8 cellular contexts compared by ENCODE assay signal in the genomic region with DNA sequence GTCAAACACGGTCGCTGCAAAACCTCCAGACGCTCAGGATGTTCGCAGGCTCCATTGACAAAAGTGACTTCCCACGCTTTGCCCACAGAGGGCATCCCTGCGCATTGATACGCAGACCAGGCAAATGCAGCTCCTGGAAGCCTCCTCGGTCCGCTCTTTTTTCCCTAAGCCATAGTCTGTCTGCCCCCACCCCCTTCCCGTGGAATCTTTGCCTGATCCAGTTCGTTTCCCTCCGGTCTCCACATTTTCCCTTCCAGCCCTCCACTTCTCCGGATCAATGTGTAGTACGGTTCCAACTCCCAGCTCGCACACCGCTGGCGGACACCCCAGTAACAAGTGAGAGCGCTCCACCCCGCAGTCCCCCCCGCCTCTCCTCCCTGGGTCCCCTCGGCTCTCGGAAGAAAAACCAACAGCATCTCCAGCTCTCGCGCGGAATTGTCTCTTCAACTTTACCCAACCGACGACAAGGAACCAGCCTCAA. TPM values are rescaled to one million over a fixed set of nuclear protein-coding genes. Genes with fewer than 3 reads are reported as not detected.
DNase-seq lines count a peak whose midpoint lies in the region; ATAC-seq and TF ChIP-seq lines count a peak whose summit lies in the region.

A gene with protein sequence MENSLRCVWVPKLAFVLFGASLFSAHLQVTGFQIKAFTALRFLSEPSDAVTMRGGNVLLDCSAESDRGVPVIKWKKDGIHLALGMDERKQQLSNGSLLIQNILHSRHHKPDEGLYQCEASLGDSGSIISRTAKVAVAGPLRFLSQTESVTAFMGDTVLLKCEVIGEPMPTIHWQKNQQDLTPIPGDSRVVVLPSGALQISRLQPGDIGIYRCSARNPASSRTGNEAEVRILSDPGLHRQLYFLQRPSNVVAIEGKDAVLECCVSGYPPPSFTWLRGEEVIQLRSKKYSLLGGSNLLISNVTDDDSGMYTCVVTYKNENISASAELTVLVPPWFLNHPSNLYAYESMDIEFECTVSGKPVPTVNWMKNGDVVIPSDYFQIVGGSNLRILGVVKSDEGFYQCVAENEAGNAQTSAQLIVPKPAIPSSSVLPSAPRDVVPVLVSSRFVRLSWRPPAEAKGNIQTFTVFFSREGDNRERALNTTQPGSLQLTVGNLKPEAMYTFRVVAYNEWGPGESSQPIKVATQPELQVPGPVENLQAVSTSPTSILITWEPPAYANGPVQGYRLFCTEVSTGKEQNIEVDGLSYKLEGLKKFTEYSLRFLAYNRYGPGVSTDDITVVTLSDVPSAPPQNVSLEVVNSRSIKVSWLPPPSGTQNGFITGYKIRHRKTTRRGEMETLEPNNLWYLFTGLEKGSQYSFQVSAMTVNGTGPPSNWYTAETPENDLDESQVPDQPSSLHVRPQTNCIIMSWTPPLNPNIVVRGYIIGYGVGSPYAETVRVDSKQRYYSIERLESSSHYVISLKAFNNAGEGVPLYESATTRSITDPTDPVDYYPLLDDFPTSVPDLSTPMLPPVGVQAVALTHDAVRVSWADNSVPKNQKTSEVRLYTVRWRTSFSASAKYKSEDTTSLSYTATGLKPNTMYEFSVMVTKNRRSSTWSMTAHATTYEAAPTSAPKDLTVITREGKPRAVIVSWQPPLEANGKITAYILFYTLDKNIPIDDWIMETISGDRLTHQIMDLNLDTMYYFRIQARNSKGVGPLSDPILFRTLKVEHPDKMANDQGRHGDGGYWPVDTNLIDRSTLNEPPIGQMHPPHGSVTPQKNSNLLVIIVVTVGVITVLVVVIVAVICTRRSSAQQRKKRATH (N-terminal part only) (plus strand): TSS at position 307 of the 481 bp plus-strand sequence. CDS start 591 bp downstream, outside the sequence.

- ATAC-seq in left lobe of liver (peak; percentile 74), upper lobe of right lung (peak; percentile 74), psoas muscle (no peak), GM18505 (IDR thresholded peaks at IDR 0.05; ENCODE audit: unreplicated experiment) (no peak)

- DNase-seq in NCI-H146 treated with DMSO at 0.1 percent for 48 hours (lab: John Stamatoyannopoulos, UW; ENCODE audit: unreplicated experiment) (peak; percentile 85), brain pericyte (ENCODE audit: low read depth, low spot score) (peak; percentile 25), left lobe of liver (ENCODE audit: low spot score) (no peak), upper lobe of right lung (no peak), psoas muscle (no peak), UCSD-AML1 (lab: John Stamatoyannopoulos, UW; ENCODE audit: unreplicated experiment) (no peak)

- H3K4me3 ChIP-seq in GM12875 (ENCODE audit: low read depth, low read length) (no peak within 1 kb of the TSS), upper lobe of right lung (peak within 1 kb of the TSS; percentile 35), psoas muscle (no peak within 1 kb of the TSS)

- TF ChIP-seq POLR2A in GM18505 (IDR thresholded peaks at IDR 0.05; ENCODE audit: borderline replicate concordance, extremely low read depth, insufficient read depth, insufficient read length) = no peak

- H3K27ac ChIP-seq in upper lobe of right lung (no peak within 1 kb of the TSS), psoas muscle (no peak within 1 kb of the TSS)

- H3K36me3 ChIP-seq in upper lobe of right lung (no peaks in the 10 kb centered on the region), psoas muscle (ENCODE audit: insufficient read depth in 1 of 2, low read depth in 1 of 2) (no peaks in the 10 kb centered on the region)

- intact Hi-C loops in upper lobe of right lung (cut with DNase I) = no loop called here
- intact Hi-C loops in psoas muscle (cut with DNase I) = no loop called here

- WGBS in psoas muscle, 3 donors = 1 to 2% (median 1%) methylated on average over 27 of the region's 27 CpGs

- H3K27me3 ChIP-seq in upper lobe of right lung (peaks cover 38% of the 10 kb centered on the region), psoas muscle (ENCODE audit: insufficient read depth in 3 of 3, low read length in 2 of 3) (peaks cover under 1 to 50% (median 10%) of the 10 kb centered on the region in 3 donors)

- no peaks in the 10 kb centered on the region for H3K9me3 ChIP-seq in upper lobe of right lung
- no peaks in the 10 kb centered on the region for H3K9me3 ChIP-seq in psoas muscle

- H3K4me1 ChIP-seq in upper lobe of right lung (no peaks in the 10 kb centered on the region), psoas muscle (no peaks in the 10 kb centered on the region)

- TF ChIP-seq CTCF in GM12875 (IDR thresholded peaks at IDR 0.05; ENCODE audit: borderline replicate concordance, insufficient read depth, low read depth, low read length) (peak; percentile 29; the same call in 1 of the 2 replicates), upper lobe of right lung (IDR thresholded peaks at IDR 0.05) (peak; percentile 20), psoas muscle (IDR thresholded peaks at IDR 0.05) (no peak)

RNA-seq across cellular contexts. Expression of the gene that starts here (rescaled TPM):
- not detected for total RNA-seq in left lobe of liver
- total RNA-seq in upper lobe of right lung = 7.1 TPM
- under 1 TPM in 1 of 4 donors, not detected in 3; 0.02 TPM for total RNA-seq in psoas muscle
- polyA plus RNA-seq in psoas muscle = under 1 TPM in 1 of 3 donors, not detected in 2; 0.01 TPM

Comparison
In these comparisons a context has a peak if more than half of its experiments do, and no peak if none do; other contexts are left out.
1. Peak in ATAC-seq in left lobe of liver; RNA of the gene not detected or under 1 TPM.
2. DNase-seq: peak in NCI-H146 treated with DMSO at 0.1 percent for 48 hours (single experiment) and brain pericyte (single experiment); none in left lobe of liver (single experiment), upper lobe of right lung (single experiment), psoas muscle (0 of 2) and UCSD-AML1 (single experiment).